In the genomic region with DNA sequence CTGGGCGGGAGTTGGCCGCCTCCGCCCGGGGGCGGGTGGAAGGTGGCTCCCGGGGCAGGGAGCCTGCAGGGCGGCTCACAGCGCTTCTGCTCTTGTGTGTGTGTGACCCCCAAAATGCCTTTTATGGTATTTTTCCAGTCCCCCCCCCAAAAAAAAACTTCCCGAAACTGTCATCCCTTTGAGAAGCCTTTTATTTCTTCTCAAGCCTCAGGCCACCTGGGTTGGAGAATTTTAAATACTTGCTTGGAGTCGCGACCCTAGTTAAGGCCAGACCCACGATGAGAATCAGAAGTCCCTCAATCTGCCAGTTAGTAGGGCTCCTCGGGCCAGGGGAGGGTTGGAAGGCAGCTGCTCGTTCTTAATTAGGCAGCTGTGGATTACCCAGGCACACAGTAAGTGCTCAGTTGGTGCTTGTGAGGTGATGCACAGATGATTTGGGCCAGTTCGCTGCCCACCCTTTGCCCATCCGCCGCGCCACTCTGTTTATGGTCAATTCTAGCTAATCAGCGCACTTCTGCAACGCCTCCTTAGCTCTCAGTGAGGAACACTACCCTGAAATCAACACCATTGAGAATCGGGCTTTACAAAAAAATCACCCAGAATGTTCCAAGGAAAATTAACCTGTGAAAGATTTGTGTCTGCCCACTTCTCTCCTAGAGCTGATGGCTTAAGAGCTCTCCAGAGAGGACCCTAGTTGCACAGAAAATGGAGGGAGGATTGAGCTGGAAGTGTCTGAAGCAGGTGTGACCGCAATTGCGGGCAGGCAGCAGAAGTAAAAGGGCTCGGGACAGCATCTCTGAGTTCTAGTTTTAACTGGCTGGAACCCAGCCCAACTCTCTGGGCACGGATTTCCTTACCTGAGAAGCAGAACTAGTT, we compare ENCODE assay signal across 8 cellular contexts. TPM values are rescaled to one million over a fixed set of nuclear protein-coding genes. Genes with fewer than 3 reads are reported as not detected.
DNase-seq lines count a peak whose midpoint lies in the region; ATAC-seq lines count a peak whose summit lies in the region.

No MANE protein-coding gene starts in this region.

- H3K9me3 Mint-ChIP-seq in activated CD4-positive, alpha-beta T cell treated with anti-CD3 and anti-CD28 coated beads, Interleukin-2, amount 10 ng/mL, durations not matched to agents 24 days and 14 days, result no peaks in the 10 kb centered on the region

- peaks cover 12% of the 10 kb centered on the region for H3K4me1 Mint-ChIP-seq in activated CD4-positive, alpha-beta T cell treated with anti-CD3 and anti-CD28 coated beads, Interleukin-2, amount 10 ng/mL, durations not matched to agents 24 days and 14 days

- H3K4me3 ChIP-seq in mucosa of rectum (ENCODE audit: low read length in 2 of 2), result peak overlapping the region; percentile 68 to 70

- no peaks in the 10 kb centered on the region for H3K9me3 ChIP-seq in mucosa of rectum (ENCODE audit: control insufficient read depth in 2 of 2, low read length in 2 of 2)

- peak overlapping the region; percentile 93 for H3K27ac ChIP-seq in cingulate gyrus (ENCODE audit: low read depth, low read length)
- H3K27ac ChIP-seq in mucosa of rectum (ENCODE audit: low read depth in 2 of 2, low read length in 2 of 2), result no peak overlapping the region

- no peak overlapping the region for H3K27ac Mint-ChIP-seq in activated CD4-positive, alpha-beta T cell treated with anti-CD3 and anti-CD28 coated beads, Interleukin-2, amount 10 ng/mL, durations not matched to agents 24 days and 14 days

- intact Hi-C loops in activated CD4-positive, alpha-beta T cell treated with anti-CD3 and anti-CD28 coated beads, Interleukin-2, amount 10 ng/mL, durations not matched to agents 24 days and 14 days (cut with micrococcal nuclease), result no loop called here

- no peaks in the 10 kb centered on the region for H3K36me3 ChIP-seq in mucosa of rectum (ENCODE audit: control insufficient read depth in 2 of 2, insufficient read depth in 2 of 2, low read length in 2 of 2)

- H3K27me3 ChIP-seq in mucosa of rectum (ENCODE audit: control insufficient read depth in 2 of 2, insufficient read depth in 2 of 2, low read length in 2 of 2), result peaks cover 2 to 8% of the 10 kb centered on the region in 2 donors

- no peaks in the 10 kb centered on the region for H3K36me3 Mint-ChIP-seq in activated CD4-positive, alpha-beta T cell treated with anti-CD3 and anti-CD28 coated beads, Interleukin-2, amount 10 ng/mL, durations not matched to agents 24 days and 14 days (ENCODE audit: low read depth)

- H3K9ac ChIP-seq in mucosa of rectum (ENCODE audit: low read depth in 1 of 2, low read length in 2 of 2), result no peak overlapping the region

- no peak for ATAC-seq in HG02678 (IDR thresholded peaks at IDR 0.05; ENCODE audit: unreplicated experiment)
- no peak for ATAC-seq in HG03342 (IDR thresholded peaks at IDR 0.05; ENCODE audit: unreplicated experiment)

- H3K4me3 Mint-ChIP-seq in activated CD4-positive, alpha-beta T cell treated with anti-CD3 and anti-CD28 coated beads, Interleukin-2, amount 10 ng/mL, durations not matched to agents 24 days and 14 days, result peak overlapping the region; percentile 84

- DNase-seq in activated CD4-positive, alpha-beta T cell treated with anti-CD3 and anti-CD28 coated beads, Interleukin-2, amount 10 ng/mL, durations not matched to agents 24 days and 14 days, result peak; percentile 61
- DNase-seq in activated CD4-positive, alpha-beta T cell treated with anti-CD3 and anti-CD28 coated beads, Interleukin-2, amount 50 U/mL, for 1 hour, result no peak
- peak; percentile 26 for DNase-seq in NCI-H2107 treated with DMSO at 0.1 percent for 48 hours (lab: John Stamatoyannopoulos, UW; ENCODE audit: unreplicated experiment)
- no peak for DNase-seq in NCI-H2171 (lab: John Stamatoyannopoulos, UW)

- peaks cover 64% of the 10 kb centered on the region for H3K27me3 Mint-ChIP-seq in activated CD4-positive, alpha-beta T cell treated with anti-CD3 and anti-CD28 coated beads, Interleukin-2, amount 10 ng/mL, durations not matched to agents 24 days and 14 days

- peaks cover 4 to 6% of the 10 kb centered on the region in 2 donors for H3K4me1 ChIP-seq in mucosa of rectum (ENCODE audit: control insufficient read depth in 2 of 2, insufficient read depth in 2 of 2, low read length in 2 of 2)

RNA-seq across cellular contexts. Expression of a gene that starts 0.6 kb away (rescaled TPM):
- total RNA-seq in activated CD4-positive, alpha-beta T cell treated with anti-CD3 and anti-CD28 coated beads, Interleukin-2, amount 10 ng/mL, durations not matched to agents 24 days and 14 days, result 0.63 and 0.95 TPM in 2 replicates

Comparison
In these comparisons a context has a peak if more than half of its experiments do, and no peak if none do; other contexts are left out.
1. DNase-seq: peak in activated CD4-positive, alpha-beta T cell treated with anti-CD3 and anti-CD28 coated beads, Interleukin-2, amount 10 ng/mL, durations not matched to agents 24 days and 14 days (single experiment) and NCI-H2107 treated with DMSO at 0.1 percent for 48 hours (single experiment); none in activated CD4-positive, alpha-beta T cell treated with anti-CD3 and anti-CD28 coated beads, Interleukin-2, amount 50 U/mL, for 1 hour (single experiment) and NCI-H2171 (single experiment).